8 cellular contexts compared by ENCODE assay signal in the genomic region with DNA sequence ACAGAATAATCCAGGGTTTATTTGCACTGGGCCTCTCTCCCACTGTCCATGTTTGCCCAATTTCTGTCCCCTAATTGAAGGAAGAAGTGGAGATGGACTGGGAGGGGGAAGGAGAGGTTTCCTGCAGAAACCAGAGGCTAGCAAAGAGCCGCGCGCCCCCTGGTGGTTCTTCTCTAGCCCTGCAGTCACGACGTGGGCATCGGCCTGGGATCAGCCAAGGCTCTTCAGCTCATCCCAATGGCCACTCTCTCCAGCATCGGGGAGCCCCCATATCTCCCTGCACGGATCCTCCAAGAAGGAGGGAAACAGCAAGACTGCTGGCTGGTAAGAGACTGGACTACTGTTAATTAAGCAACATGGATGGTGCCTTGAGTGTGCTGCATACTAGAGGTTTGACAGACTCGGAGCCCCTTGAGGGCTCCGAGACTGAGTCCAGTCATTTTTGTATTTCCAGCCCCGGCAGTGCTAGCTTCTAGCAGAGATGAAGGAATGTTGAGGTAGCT. TPM values are rescaled to one million over a fixed set of nuclear protein-coding genes. Genes with fewer than 3 reads are reported as not detected.
DNase-seq lines count a peak whose midpoint lies in the region; ATAC-seq and FAIRE-seq lines count a peak whose summit lies in the region.

No MANE protein-coding gene starts in this region.

- peak overlapping the region; percentile 78 for H2BK5ac ChIP-seq in mesendoderm (ENCODE audit: low read length)

- no peaks in the 10 kb centered on the region for H3K79me1 ChIP-seq in mesendoderm (ENCODE audit: low read length)

- no peak overlapping the region for H3K18ac ChIP-seq in mesendoderm (ENCODE audit: low read length)

- peak; percentile 80 for ATAC-seq in effector memory CD8-positive, alpha-beta T cell (replicated peaks)
- no peak for ATAC-seq in GM18909 (IDR thresholded peaks at IDR 0.05; ENCODE audit: poor library complexity, unreplicated experiment)

- peak; percentile 59 for DNase-seq in GDM1 (lab: John Stamatoyannopoulos, UW)
- DNase-seq in HTR-8/SVneo (ENCODE audit: insufficient read length, low spot score): peak; percentile 79
- peak; percentile 68 for DNase-seq in NOMO-1 treated with DMSO at 0.1 percent for 48 hours (lab: John Stamatoyannopoulos, UW; ENCODE audit: unreplicated experiment)
- peak; percentile 39 to 49 for DNase-seq in activated CD8-positive, alpha-beta memory T cell treated with anti-CD3 and anti-CD28 coated beads for 4 hours (ENCODE audit: low read depth in 2 of 2)
- peak; percentile 68 to 71 (median 69) for DNase-seq in effector memory CD8-positive, alpha-beta T cell
- DNase-seq in mesendoderm: peak; percentile 89
- peak; percentile 70 for DNase-seq in stimulated activated CD8-positive, alpha-beta memory T cell treated with anti-CD3 and anti-CD28 coated beads, Interleukin-15, amount 100 ng/mL, for 24 hours (ENCODE audit: low read depth)

- no peak overlapping the region for H3K23ac ChIP-seq in mesendoderm (ENCODE audit: low read length)

- H3K79me2 ChIP-seq in mesendoderm (ENCODE audit: control insufficient read depth, insufficient read depth, low read length): no peaks in the 10 kb centered on the region

- no peaks in the 10 kb centered on the region for H3K36me3 ChIP-seq in mesendoderm (ENCODE audit: control insufficient read depth, insufficient read depth, low read length)

- no peak overlapping the region for H3K27ac ChIP-seq in mesendoderm (ENCODE audit: low read depth, low read length)

- H3K4me1 Mint-ChIP-seq in effector memory CD8-positive, alpha-beta T cell (ENCODE audit: low read depth in 2 of 2): peaks cover 6 to 8% of the 10 kb centered on the region in 2 donors

- peak overlapping the region; percentile 75 for H3K56ac ChIP-seq in mesendoderm (ENCODE audit: low read length)

- FAIRE-seq in HTR-8/SVneo (lab: Jason Lieb, UNC): no peak

- H3K36me3 Mint-ChIP-seq in effector memory CD8-positive, alpha-beta T cell (ENCODE audit: insufficient read depth): peaks cover 4% of the 10 kb centered on the region

- no peak overlapping the region for H2AK5ac ChIP-seq in mesendoderm (ENCODE audit: low read length)

- H3K9me3 Mint-ChIP-seq in effector memory CD8-positive, alpha-beta T cell: no peaks in the 10 kb centered on the region

- H4K8ac ChIP-seq in mesendoderm (ENCODE audit: low read depth, low read length): no peak overlapping the region

- no peak overlapping the region for H2BK120ac ChIP-seq in mesendoderm (ENCODE audit: low read depth, low read length)

- H3K4me2 ChIP-seq in mesendoderm (ENCODE audit: low read length): no peak overlapping the region

- H3K9ac ChIP-seq in mesendoderm (ENCODE audit: low read length): peak overlapping the region; percentile 33

- WGBS in mesendoderm (ENCODE audit: extremely low coverage, insufficient coverage, low lambda C conversion rate): no CpG with 5 or more reads among the region's 11 CpGs

- H3K4me1 ChIP-seq in mesendoderm (ENCODE audit: control insufficient read depth, low read depth, low read length): peaks cover 15% of the 10 kb centered on the region

- no peak overlapping the region for H4K5ac ChIP-seq in mesendoderm (ENCODE audit: low read length)

- H3K27me3 ChIP-seq in mesendoderm (ENCODE audit: insufficient read depth, low read length, poor library complexity): no peaks in the 10 kb centered on the region

- no peak overlapping the region for H3K4me3 ChIP-seq in mesendoderm (ENCODE audit: low read length)

- H3K4me3 Mint-ChIP-seq in effector memory CD8-positive, alpha-beta T cell: no peak overlapping the region

- no peak overlapping the region for H3K4ac ChIP-seq in mesendoderm (ENCODE audit: low read depth, low read length)

- H3K27me3 Mint-ChIP-seq in effector memory CD8-positive, alpha-beta T cell: no peaks in the 10 kb centered on the region

- peak overlapping the region in 1 of 2 donors; percentile 31 for H3K27ac Mint-ChIP-seq in effector memory CD8-positive, alpha-beta T cell

- no peak overlapping the region for H2BK15ac ChIP-seq in mesendoderm (replicated peaks; ENCODE audit: low read depth)

RNA-seq across cellular contexts. Expression of a gene that starts 18.7 kb away (rescaled TPM):
- polyA plus RNA-seq in mesendoderm (2013, experiment 1 of 2): 11.5 TPM
- 11.2 TPM for polyA plus RNA-seq in mesendoderm (2013, experiment 2 of 2)

RNA-seq across cellular contexts. Expression of a gene that starts 28.7 kb away (rescaled TPM):
- polyA plus RNA-seq in mesendoderm (2013, experiment 1 of 2): 6.5 TPM
- polyA plus RNA-seq in mesendoderm (2013, experiment 2 of 2): 5.4 TPM

RNA-seq across cellular contexts. Expression of a gene that starts 30.2 kb away (rescaled TPM):
- 0.03 TPM for polyA plus RNA-seq in mesendoderm (2013, experiment 1 of 2)
- polyA plus RNA-seq in mesendoderm (2013, experiment 2 of 2): 0.04 TPM

RNA-seq across cellular contexts. Expression of a gene that starts 53.4 kb away (rescaled TPM):
- polyA plus RNA-seq in mesendoderm (2013, experiment 1 of 2): not detected
- polyA plus RNA-seq in mesendoderm (2013, experiment 2 of 2): not detected
